14 cellular contexts compared by ENCODE assay signal in genomic region chr18:24923138-24923537, GRCh38.
DNase-seq lines count a peak whose midpoint lies in the region; ATAC-seq, FAIRE-seq and TF ChIP-seq lines count a peak whose summit lies in the region.
"Had no signal": no experiment of that assay in that cellular context is flagged by ENCODE, and none has a peak within 500 bp of the region (broad histone marks: within the 10 kb centered on the region; RNA-seq: fewer than 3 reads in every experiment).

No MANE protein-coding gene starts in this region.

- intact Hi-C loops in activated naive CD4-positive, alpha-beta T cell treated with anti-CD3 and anti-CD28 coated beads for 36 hours (cut with micrococcal nuclease): no loop called here

- H3K4me3 Mint-ChIP-seq in activated naive CD4-positive, alpha-beta T cell treated with anti-CD3 and anti-CD28 coated beads for 36 hours: no peak overlapping the region
- no peak overlapping the region for H3K4me3 Mint-ChIP-seq in immature natural killer cell
- H3K4me3 Mint-ChIP-seq: activated CD4-positive, alpha-beta T cell treated with anti-CD3 and anti-CD28 coated beads for 36 hours; activated naive CD8-positive, alpha-beta T cell treated with anti-CD3 and anti-CD28 coated beads, Interleukin-2, amount 10 ng/mL, durations not matched to agents 7 days and 5 days; dendritic cell treated with granulocyte-macrophage colony-stimulating factor and Interleukin-4, amounts not matched to agents 40 ng/mL and 50 ng/mL, for 4 days had no signal

- no peak for TF ChIP-seq POLR2A in GM12891 (IDR thresholded peaks at IDR 0.05; ENCODE audit: low read depth, low read length)

- ATAC-seq in GM19397 (IDR thresholded peaks at IDR 0.05; ENCODE audit: unreplicated experiment): peak; percentile 72
- ATAC-seq in HG02763 (IDR thresholded peaks at IDR 0.05; ENCODE audit: unreplicated experiment): peak; percentile 95
- peak; percentile 83 for ATAC-seq in HG03460 (IDR thresholded peaks at IDR 0.05; ENCODE audit: unreplicated experiment)
- ATAC-seq: activated CD4-positive, alpha-beta T cell treated with anti-CD3 and anti-CD28 coated beads for 36 hours had no signal

- H3K4me1 Mint-ChIP-seq in activated naive CD4-positive, alpha-beta T cell treated with anti-CD3 and anti-CD28 coated beads for 36 hours (ENCODE audit: low read depth): no peaks in the 10 kb centered on the region
- no peaks in the 10 kb centered on the region for H3K4me1 Mint-ChIP-seq in immature natural killer cell
- H3K4me1 Mint-ChIP-seq: activated CD4-positive, alpha-beta T cell treated with anti-CD3 and anti-CD28 coated beads for 36 hours; activated naive CD8-positive, alpha-beta T cell treated with anti-CD3 and anti-CD28 coated beads, Interleukin-2, amount 10 ng/mL, durations not matched to agents 7 days and 5 days had no signal

- no peak overlapping the region for H3K27ac Mint-ChIP-seq in activated naive CD4-positive, alpha-beta T cell treated with anti-CD3 and anti-CD28 coated beads for 36 hours
- no peak overlapping the region for H3K27ac Mint-ChIP-seq in immature natural killer cell
- H3K27ac Mint-ChIP-seq: activated CD4-positive, alpha-beta T cell treated with anti-CD3 and anti-CD28 coated beads for 36 hours; activated naive CD8-positive, alpha-beta T cell treated with anti-CD3 and anti-CD28 coated beads, Interleukin-2, amount 10 ng/mL, durations not matched to agents 7 days and 5 days; dendritic cell treated with granulocyte-macrophage colony-stimulating factor and Interleukin-4, amounts not matched to agents 40 ng/mL and 50 ng/mL, for 4 days had no signal

- H3K36me3 Mint-ChIP-seq in activated naive CD4-positive, alpha-beta T cell treated with anti-CD3 and anti-CD28 coated beads for 36 hours (ENCODE audit: low read depth): no peaks in the 10 kb centered on the region
- H3K36me3 Mint-ChIP-seq in immature natural killer cell: no peaks in the 10 kb centered on the region
- H3K36me3 Mint-ChIP-seq: activated naive CD8-positive, alpha-beta T cell treated with anti-CD3 and anti-CD28 coated beads, Interleukin-2, amount 10 ng/mL, durations not matched to agents 7 days and 5 days had no signal

- peak; percentile 76 for FAIRE-seq in GM12891 (lab: Jason Lieb, UNC)

- H3K27me3 Mint-ChIP-seq in activated naive CD4-positive, alpha-beta T cell treated with anti-CD3 and anti-CD28 coated beads for 36 hours (ENCODE audit: low read depth): peaks cover under 1% of the 10 kb centered on the region
- peaks cover 0 to 3% (median 3%) of the 10 kb centered on the region in 3 donors for H3K27me3 Mint-ChIP-seq in immature natural killer cell (ENCODE audit: low read depth in 3 of 3)
- H3K27me3 Mint-ChIP-seq: dendritic cell treated with granulocyte-macrophage colony-stimulating factor and Interleukin-4, amounts not matched to agents 40 ng/mL and 50 ng/mL, for 4 days had no signal

- no peak for DNase-seq in GM12891 (ENCODE audit: insufficient read length, low spot score)
- no peak for DNase-seq in HUDEP-2 (lab: John Stamatoyannopoulos, UW; ENCODE audit: unreplicated experiment in 76 of 76)
- DNase-seq in activated naive CD4-positive, alpha-beta T cell treated with anti-CD3 and anti-CD28 coated beads for 36 hours: no peak
- no peak for DNase-seq in immature natural killer cell
- DNase-seq in superior temporal gyrus (ENCODE audit: extremely low spot score): no peak
- DNase-seq: activated CD4-positive, alpha-beta T cell treated with anti-CD3 and anti-CD28 coated beads for 36 hours; activated naive CD8-positive, alpha-beta T cell treated with anti-CD3 and anti-CD28 coated beads, Interleukin-2, amount 10 ng/mL, durations not matched to agents 7 days and 5 days; DMS79 treated with DMSO at 0.1 percent for 48 hours; posterior cingulate gyrus; Right ventricle myocardium superior had no signal

- no peaks in the 10 kb centered on the region for H3K9me3 Mint-ChIP-seq in activated naive CD4-positive, alpha-beta T cell treated with anti-CD3 and anti-CD28 coated beads for 36 hours
- no peaks in the 10 kb centered on the region for H3K9me3 Mint-ChIP-seq in immature natural killer cell
- H3K9me3 Mint-ChIP-seq: activated naive CD8-positive, alpha-beta T cell treated with anti-CD3 and anti-CD28 coated beads, Interleukin-2, amount 10 ng/mL, durations not matched to agents 7 days and 5 days; dendritic cell treated with granulocyte-macrophage colony-stimulating factor and Interleukin-4, amounts not matched to agents 40 ng/mL and 50 ng/mL, for 4 days had no signal

- CTCF ChIA-PET in activated naive CD4-positive, alpha-beta T cell treated with anti-CD3 and anti-CD28 coated beads for 36 hours (lab: Charles Lee): no interaction called here

TF ChIP-seq in GM12891, 5 proteins besides CTCF, POLR2A, EP300 and RAD21:
- TF ChIP-seq POLR2AphosphoS5 (IDR thresholded peaks at IDR 0.05; ENCODE audit: low read depth, low read length) (no peak), SPI1 (IDR thresholded peaks at IDR 0.05; ENCODE audit: low read depth, low read length) (peak; percentile 97)
